Comparison of ENCODE assay signal across 1 cellular context in genomic region chr6:69985180-69985579, GRCh38.
TF ChIP-seq lines count a peak whose summit lies in the region.

No MANE protein-coding gene starts in this region.

TF ChIP-seq in HepG2, 621 proteins besides CTCF, POLR2A, EP300 and RAD21 (continued from another document):
- TF ChIP-seq AKNA (CRISPR knock-in tag; IDR thresholded peaks at IDR 0.05; ENCODE audit: borderline replicate concordance), result no peak
- no peak for TF ChIP-seq BRCA1 (CRISPR knock-in tag; IDR thresholded peaks at IDR 0.05)
- no peak for TF ChIP-seq ZBTB43 (CRISPR knock-in tag; conservative IDR thresholded peaks at IDR 0.05)
- TF ChIP-seq MYNN (CRISPR knock-in tag; IDR thresholded peaks at IDR 0.05; ENCODE audit: low read depth), result no peak
- no peak for TF ChIP-seq ZNF607 (CRISPR knock-in tag; IDR thresholded peaks at IDR 0.05; ENCODE audit: borderline replicate concordance)
- no peak for TF ChIP-seq NCOA2 (CRISPR knock-in tag; IDR thresholded peaks at IDR 0.05)
- no peak for TF ChIP-seq HNRNPH1 (optimal IDR thresholded peaks at IDR 0.05; ENCODE audit: low read depth, low read length)
- no peak for TF ChIP-seq ASH2L (IDR thresholded peaks at IDR 0.05; ENCODE audit: insufficient read length, low read depth, low read length)
- no peak for TF ChIP-seq DRAP1 (CRISPR knock-in tag; IDR thresholded peaks at IDR 0.05)
- TF ChIP-seq, protein P1, sequence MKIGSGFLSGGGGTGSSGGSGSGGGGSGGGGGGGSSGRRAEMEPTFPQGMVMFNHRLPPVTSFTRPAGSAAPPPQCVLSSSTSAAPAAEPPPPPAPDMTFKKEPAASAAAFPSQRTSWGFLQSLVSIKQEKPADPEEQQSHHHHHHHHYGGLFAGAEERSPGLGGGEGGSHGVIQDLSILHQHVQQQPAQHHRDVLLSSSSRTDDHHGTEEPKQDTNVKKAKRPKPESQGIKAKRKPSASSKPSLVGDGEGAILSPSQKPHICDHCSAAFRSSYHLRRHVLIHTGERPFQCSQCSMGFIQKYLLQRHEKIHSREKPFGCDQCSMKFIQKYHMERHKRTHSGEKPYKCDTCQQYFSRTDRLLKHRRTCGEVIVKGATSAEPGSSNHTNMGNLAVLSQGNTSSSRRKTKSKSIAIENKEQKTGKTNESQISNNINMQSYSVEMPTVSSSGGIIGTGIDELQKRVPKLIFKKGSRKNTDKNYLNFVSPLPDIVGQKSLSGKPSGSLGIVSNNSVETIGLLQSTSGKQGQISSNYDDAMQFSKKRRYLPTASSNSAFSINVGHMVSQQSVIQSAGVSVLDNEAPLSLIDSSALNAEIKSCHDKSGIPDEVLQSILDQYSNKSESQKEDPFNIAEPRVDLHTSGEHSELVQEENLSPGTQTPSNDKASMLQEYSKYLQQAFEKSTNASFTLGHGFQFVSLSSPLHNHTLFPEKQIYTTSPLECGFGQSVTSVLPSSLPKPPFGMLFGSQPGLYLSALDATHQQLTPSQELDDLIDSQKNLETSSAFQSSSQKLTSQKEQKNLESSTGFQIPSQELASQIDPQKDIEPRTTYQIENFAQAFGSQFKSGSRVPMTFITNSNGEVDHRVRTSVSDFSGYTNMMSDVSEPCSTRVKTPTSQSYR (CRISPR knock-in tag; IDR thresholded peaks at IDR 0.05; ENCODE audit: borderline replicate concordance), result no peak
- no peak for TF ChIP-seq ZNF790 (CRISPR knock-in tag; IDR thresholded peaks at IDR 0.05; ENCODE audit: borderline replicate concordance)
TF ChIP-seq in HepG2: peak in this region for 0.
